In the genomic region with DNA sequence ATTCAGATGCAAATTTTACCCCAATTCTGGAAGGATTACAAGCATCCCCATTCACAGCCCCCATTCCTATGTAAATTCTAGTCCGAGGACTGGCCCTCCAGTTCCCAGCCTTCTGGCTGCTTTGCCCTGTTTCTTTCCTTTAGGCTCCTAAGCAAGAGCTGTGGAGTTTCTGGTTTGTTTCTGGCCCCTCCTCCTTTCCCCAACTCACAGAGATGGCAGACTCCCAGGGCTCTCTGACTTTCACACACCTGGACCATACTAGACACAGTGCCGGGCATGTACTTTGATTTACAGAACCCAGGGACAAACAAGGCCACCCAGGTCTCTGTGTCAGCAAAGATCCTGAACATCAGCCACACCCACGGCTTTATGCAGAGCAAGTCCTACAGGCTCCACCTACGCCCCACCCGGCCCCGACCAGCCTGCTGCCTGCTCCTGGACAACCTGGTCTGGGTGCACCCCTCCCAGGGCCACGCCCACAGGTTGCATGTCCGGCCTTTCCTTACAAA, we compare ENCODE assay signal across 8 cellular contexts.
A peak's percentile ranks its signal among the peaks of the same experiment; 100 is the strongest.
DNase-seq lines count a peak whose midpoint lies in the region; TF ChIP-seq lines count a peak whose summit lies in the region.

No MANE protein-coding gene starts in this region.

- H3K36me3 Mint-ChIP-seq in activated CD4-positive, alpha-beta T cell treated with anti-CD3 and anti-CD28 coated beads, Interleukin-2, amount 10 ng/mL, durations not matched to agents 24 days and 14 days (ENCODE audit: low read depth), result peaks cover 28% of the 10 kb centered on the region

- H3K4me1 Mint-ChIP-seq in activated CD4-positive, alpha-beta T cell treated with anti-CD3 and anti-CD28 coated beads, Interleukin-2, amount 10 ng/mL, durations not matched to agents 24 days and 14 days, result peaks cover 50% of the 10 kb centered on the region

- no peaks in the 10 kb centered on the region for H3K27me3 Mint-ChIP-seq in activated CD4-positive, alpha-beta T cell treated with anti-CD3 and anti-CD28 coated beads, Interleukin-2, amount 10 ng/mL, durations not matched to agents 24 days and 14 days

- H3K27ac Mint-ChIP-seq in activated CD4-positive, alpha-beta T cell treated with anti-CD3 and anti-CD28 coated beads, Interleukin-2, amount 10 ng/mL, durations not matched to agents 24 days and 14 days, result peak overlapping the region; percentile 48

- no peak overlapping the region for H3K4me3 Mint-ChIP-seq in activated CD4-positive, alpha-beta T cell treated with anti-CD3 and anti-CD28 coated beads, Interleukin-2, amount 10 ng/mL, durations not matched to agents 24 days and 14 days

- no peaks in the 10 kb centered on the region for H3K9me3 Mint-ChIP-seq in activated CD4-positive, alpha-beta T cell treated with anti-CD3 and anti-CD28 coated beads, Interleukin-2, amount 10 ng/mL, durations not matched to agents 24 days and 14 days

- no peak for TF ChIP-seq CTCF in VCaP (conservative IDR thresholded peaks at IDR 0.05)

- in situ Hi-C loops in ACHN (cut with HindIII; ENCODE audit: low pct_ligation_motif_present, low pct_unique_long_range_greater_than_20kb, low sequenced_read_pairs), result no loop called here

- intact Hi-C loops in activated CD4-positive, alpha-beta T cell treated with anti-CD3 and anti-CD28 coated beads, Interleukin-2, amount 10 ng/mL, durations not matched to agents 24 days and 14 days (cut with micrococcal nuclease), result no loop called here

- peak overlapping the region; percentile 76 for H3K27ac ChIP-seq in VCaP
- H3K27ac ChIP-seq in substantia nigra (ENCODE audit: low read depth, low read length, poor library complexity, severe bottlenecking), result peak overlapping the region; percentile 99

- DNase-seq in activated CD4-positive, alpha-beta T cell treated with anti-CD3 and anti-CD28 coated beads, Interleukin-2, amount 10 ng/mL, durations not matched to agents 24 days and 14 days, result no peak
- DNase-seq in activated CD4-positive, alpha-beta T cell treated with anti-CD3 and anti-CD28 coated beads, Interleukin-2, amount 50 U/mL, for 48 hours, result no peak
- DNase-seq in iPS DF 19.7 (ENCODE audit: low read depth, low spot score), result peak; percentile 95
- DNase-seq in substantia nigra (lab: John Stamatoyannopoulos, UW), result peak in 5 of 49 donors; percentile 18 to 72 (median 53)
- no peak for DNase-seq in ACHN
- DNase-seq in stimulated activated CD4-positive, alpha-beta T cell treated with anti-CD3 and anti-CD28 coated beads, Interleukin-1b, Interleukin-23, amount 100 ng/mL, for 48 hours, result no peak
- no peak for DNase-seq in NCI-H2171 treated with DMSO at 0.1 percent for 48 hours (lab: John Stamatoyannopoulos, UW)
